In genomic region chr4:25163216-25163615, GRCh38 we compare ENCODE assay signal across 13 cellular contexts.
"Had no signal": no experiment of that assay in that cellular context is flagged by ENCODE, and none has a peak within 500 bp of the region (broad histone marks: within the 10 kb centered on the region; RNA-seq: fewer than 3 reads in every experiment).

No MANE protein-coding gene starts in this region.

- H3K27ac ChIP-seq: brain microvascular endothelial cell, left ventricle myocardium inferior, vagina had no signal

- DNase-seq: activated CD4-positive, CD25-positive, alpha-beta regulatory T cell; activated naive CD4-positive, alpha-beta T cell treated with anti-CD3 and anti-CD28 coated beads, Interleukin-2, amount 50 U/mL, for 16 hours; amniotic stem cell; brain microvascular endothelial cell; effector memory CD8-positive, alpha-beta T cell; kidney; left ventricle myocardium inferior; retina; stimulated activated CD4-positive, alpha-beta T cell treated with anti-CD3 and anti-CD28 coated beads, Interleukin-15, amount 100 ng/mL, for 24 hours; stimulated activated CD4-positive, alpha-beta T cell treated with anti-CD3 and anti-CD28 coated beads, Interleukin-4, amount 100 ng/mL, for 4 hours; stimulated activated naive CD8-positive, alpha-beta T cell treated with anti-CD3 and anti-CD28 coated beads, Interleukin-15, amount 100 ng/mL, for 72 hours had no signal

- ATAC-seq: effector memory CD8-positive, alpha-beta T cell; stimulated activated naive CD8-positive, alpha-beta T cell treated with anti-CD3 and anti-CD28 coated beads, Interleukin-15, amount 100 ng/mL, for 72 hours had no signal

- H3K27ac Mint-ChIP-seq: effector memory CD8-positive, alpha-beta T cell; memory B cell; stimulated activated naive CD8-positive, alpha-beta T cell treated with anti-CD3 and anti-CD28 coated beads, Interleukin-15, amount 100 ng/mL, for 72 hours had no signal

- H3K27me3 Mint-ChIP-seq: effector memory CD8-positive, alpha-beta T cell; memory B cell; stimulated activated naive CD8-positive, alpha-beta T cell treated with anti-CD3 and anti-CD28 coated beads, Interleukin-15, amount 100 ng/mL, for 72 hours had no signal

- H3K9me3 Mint-ChIP-seq: effector memory CD8-positive, alpha-beta T cell; memory B cell; stimulated activated naive CD8-positive, alpha-beta T cell treated with anti-CD3 and anti-CD28 coated beads, Interleukin-15, amount 100 ng/mL, for 72 hours had no signal

- H3K27me3 ChIP-seq: brain microvascular endothelial cell, vagina had no signal

- H3K4me3 Mint-ChIP-seq: effector memory CD8-positive, alpha-beta T cell; memory B cell; stimulated activated naive CD8-positive, alpha-beta T cell treated with anti-CD3 and anti-CD28 coated beads, Interleukin-15, amount 100 ng/mL, for 72 hours had no signal

- H3K9me3 ChIP-seq: left ventricle myocardium inferior, vagina had no signal
